In the genomic region with DNA sequence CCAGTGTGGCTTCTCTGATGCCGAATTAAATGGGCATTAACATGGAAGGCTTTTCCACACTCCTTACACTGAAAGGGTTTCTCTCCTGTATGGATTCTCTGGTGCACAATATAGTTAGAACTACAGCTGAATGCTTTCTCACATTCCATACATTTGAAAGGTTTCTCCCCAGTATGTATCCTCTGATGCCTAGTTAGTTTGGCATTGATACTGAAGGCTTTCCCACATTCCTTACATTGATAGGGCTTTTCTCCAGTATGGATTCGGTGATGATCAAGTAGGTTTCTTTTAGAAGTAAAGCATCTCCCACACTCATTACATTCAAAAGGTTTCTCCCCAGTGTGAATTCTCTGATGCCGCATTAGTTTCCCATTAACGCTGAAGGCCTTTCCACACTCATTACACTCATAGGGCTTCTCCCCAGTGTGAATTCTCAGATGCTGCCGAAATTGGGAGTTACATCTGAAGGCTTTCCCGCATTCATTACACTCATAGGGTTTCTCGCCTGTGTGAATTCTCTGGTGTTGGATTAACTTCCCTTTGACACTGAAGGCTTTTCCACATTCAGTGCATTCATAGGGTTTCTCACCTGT, we compare ENCODE assay signal across 2 cellular contexts.
TF ChIP-seq lines count a peak whose summit lies in the region.

No MANE protein-coding gene starts in this region.

TF ChIP-seq in liver, 16 proteins besides CTCF, POLR2A, EP300 and RAD21:
- no peak for TF ChIP-seq HNF4G (IDR thresholded peaks at IDR 0.05)
- TF ChIP-seq, protein P1, sequence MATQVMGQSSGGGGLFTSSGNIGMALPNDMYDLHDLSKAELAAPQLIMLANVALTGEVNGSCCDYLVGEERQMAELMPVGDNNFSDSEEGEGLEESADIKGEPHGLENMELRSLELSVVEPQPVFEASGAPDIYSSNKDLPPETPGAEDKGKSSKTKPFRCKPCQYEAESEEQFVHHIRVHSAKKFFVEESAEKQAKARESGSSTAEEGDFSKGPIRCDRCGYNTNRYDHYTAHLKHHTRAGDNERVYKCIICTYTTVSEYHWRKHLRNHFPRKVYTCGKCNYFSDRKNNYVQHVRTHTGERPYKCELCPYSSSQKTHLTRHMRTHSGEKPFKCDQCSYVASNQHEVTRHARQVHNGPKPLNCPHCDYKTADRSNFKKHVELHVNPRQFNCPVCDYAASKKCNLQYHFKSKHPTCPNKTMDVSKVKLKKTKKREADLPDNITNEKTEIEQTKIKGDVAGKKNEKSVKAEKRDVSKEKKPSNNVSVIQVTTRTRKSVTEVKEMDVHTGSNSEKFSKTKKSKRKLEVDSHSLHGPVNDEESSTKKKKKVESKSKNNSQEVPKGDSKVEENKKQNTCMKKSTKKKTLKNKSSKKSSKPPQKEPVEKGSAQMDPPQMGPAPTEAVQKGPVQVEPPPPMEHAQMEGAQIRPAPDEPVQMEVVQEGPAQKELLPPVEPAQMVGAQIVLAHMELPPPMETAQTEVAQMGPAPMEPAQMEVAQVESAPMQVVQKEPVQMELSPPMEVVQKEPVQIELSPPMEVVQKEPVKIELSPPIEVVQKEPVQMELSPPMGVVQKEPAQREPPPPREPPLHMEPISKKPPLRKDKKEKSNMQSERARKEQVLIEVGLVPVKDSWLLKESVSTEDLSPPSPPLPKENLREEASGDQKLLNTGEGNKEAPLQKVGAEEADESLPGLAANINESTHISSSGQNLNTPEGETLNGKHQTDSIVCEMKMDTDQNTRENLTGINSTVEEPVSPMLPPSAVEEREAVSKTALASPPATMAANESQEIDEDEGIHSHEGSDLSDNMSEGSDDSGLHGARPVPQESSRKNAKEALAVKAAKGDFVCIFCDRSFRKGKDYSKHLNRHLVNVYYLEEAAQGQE (IDR thresholded peaks at IDR 0.05), result no peak
- TF ChIP-seq HNF4A (conservative IDR thresholded peaks at IDR 0.05), result no peak
- no peak for TF ChIP-seq NR2F2 (IDR thresholded peaks at IDR 0.05)
- no peak for TF ChIP-seq EGR1 (IDR thresholded peaks at IDR 0.05; ENCODE audit: low read depth in 2 of 2)
- TF ChIP-seq SP1 (IDR thresholded peaks at IDR 0.05), result no peak
- TF ChIP-seq, protein P2, sequence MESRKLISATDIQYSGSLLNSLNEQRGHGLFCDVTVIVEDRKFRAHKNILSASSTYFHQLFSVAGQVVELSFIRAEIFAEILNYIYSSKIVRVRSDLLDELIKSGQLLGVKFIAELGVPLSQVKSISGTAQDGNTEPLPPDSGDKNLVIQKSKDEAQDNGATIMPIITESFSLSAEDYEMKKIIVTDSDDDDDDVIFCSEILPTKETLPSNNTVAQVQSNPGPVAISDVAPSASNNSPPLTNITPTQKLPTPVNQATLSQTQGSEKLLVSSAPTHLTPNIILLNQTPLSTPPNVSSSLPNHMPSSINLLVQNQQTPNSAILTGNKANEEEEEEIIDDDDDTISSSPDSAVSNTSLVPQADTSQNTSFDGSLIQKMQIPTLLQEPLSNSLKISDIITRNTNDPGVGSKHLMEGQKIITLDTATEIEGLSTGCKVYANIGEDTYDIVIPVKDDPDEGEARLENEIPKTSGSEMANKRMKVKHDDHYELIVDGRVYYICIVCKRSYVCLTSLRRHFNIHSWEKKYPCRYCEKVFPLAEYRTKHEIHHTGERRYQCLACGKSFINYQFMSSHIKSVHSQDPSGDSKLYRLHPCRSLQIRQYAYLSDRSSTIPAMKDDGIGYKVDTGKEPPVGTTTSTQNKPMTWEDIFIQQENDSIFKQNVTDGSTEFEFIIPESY (IDR thresholded peaks at IDR 0.05), result no peak
- no peak for TF ChIP-seq FOXA1 (IDR thresholded peaks at IDR 0.05)
- no peak for TF ChIP-seq TAF1 (conservative IDR thresholded peaks at IDR 0.05)
- TF ChIP-seq GABPA (IDR thresholded peaks at IDR 0.05 in 1 of 2, conservative IDR thresholded peaks at IDR 0.05 in 1 of 2), result no peak
- no peak for TF ChIP-seq FOXA2 (IDR thresholded peaks at IDR 0.05)

TF ChIP-seq in H1, 55 proteins besides CTCF, POLR2A, EP300 and RAD21:
- TF ChIP-seq BRCA1 (IDR thresholded peaks at IDR 0.05; ENCODE audit: low read depth, low read length) (no peak), POLR2AphosphoS5 (IDR thresholded peaks at IDR 0.05; ENCODE audit: low read depth, low read length) (no peak), ZNF274 (IDR thresholded peaks at IDR 0.05; ENCODE audit: borderline replicate concordance, extremely low read depth, low read length) (peak; percentile 75)
